In genomic region chr3:58562498-58562897, GRCh38 we compare ENCODE assay signal across 19 cellular contexts. TPM values are rescaled to one million over a fixed set of nuclear protein-coding genes. Genes with fewer than 3 reads are reported as not detected.
DNase-seq lines count a peak whose midpoint lies in the region; ATAC-seq and TF ChIP-seq lines count a peak whose summit lies in the region.
"Had no signal": no experiment of that assay in that cellular context is flagged by ENCODE, and none has a peak within 500 bp of the region (broad histone marks: within the 10 kb centered on the region; RNA-seq: fewer than 3 reads in every experiment).

No MANE protein-coding gene starts in this region.

- H2BK15ac ChIP-seq in neuronal stem cell (ENCODE audit: low read length), result no peak overlapping the region

- no peak overlapping the region for H3K23ac ChIP-seq in neuronal stem cell (ENCODE audit: low read depth, low read length, poor library complexity)

- no peak for ATAC-seq in GM23338

- H3K4me1 Mint-ChIP-seq in Caco-2 (ENCODE audit: low read depth, unreplicated experiment), result peaks cover 41% of the 10 kb centered on the region
- H3K4me1 Mint-ChIP-seq in GM23338, result peaks cover 41% of the 10 kb centered on the region
- H3K4me1 Mint-ChIP-seq in endodermal cell, result peaks cover 32% of the 10 kb centered on the region
- no peaks in the 10 kb centered on the region for H3K4me1 Mint-ChIP-seq in CD8-positive, alpha-beta memory T cell
- H3K4me1 Mint-ChIP-seq: IgD-negative memory B cell had no signal

- no peaks in the 10 kb centered on the region for H3K27me3 Mint-ChIP-seq in Caco-2 (ENCODE audit: insufficient read depth, unreplicated experiment)
- H3K27me3 Mint-ChIP-seq in GM23338 (ENCODE audit: insufficient read depth, low read depth, poor library complexity), result peaks cover 15% of the 10 kb centered on the region
- H3K27me3 Mint-ChIP-seq in endodermal cell (ENCODE audit: insufficient read depth), result peaks cover 3% of the 10 kb centered on the region
- H3K27me3 Mint-ChIP-seq in CD8-positive, alpha-beta memory T cell, result peaks cover 8 to 10% of the 10 kb centered on the region in 2 donors

- H2BK12ac ChIP-seq in neuronal stem cell (ENCODE audit: low read length), result no peak overlapping the region

- no peaks in the 10 kb centered on the region for H4K20me1 ChIP-seq in GM23338 (replicated peaks; ENCODE audit: insufficient read depth)

- H3K27me3 ChIP-seq in Caco-2 (replicated peaks; ENCODE audit: control insufficient read depth, insufficient read depth, low read length), result no peaks in the 10 kb centered on the region
- no peaks in the 10 kb centered on the region for H3K27me3 ChIP-seq in GM23338 (ENCODE audit: insufficient read depth)
- no peaks in the 10 kb centered on the region for H3K27me3 ChIP-seq in endodermal cell (ENCODE audit: control insufficient read depth, insufficient read depth, low read length, poor library complexity, severe bottlenecking)
- no peaks in the 10 kb centered on the region for H3K27me3 ChIP-seq in neuronal stem cell (ENCODE audit: control insufficient read depth in 3 of 3, insufficient read depth in 3 of 3, low read depth in 1 of 3, low read length in 3 of 3)
- H3K27me3 ChIP-seq in prostate gland (replicated peaks; ENCODE audit: insufficient read depth), result no peaks in the 10 kb centered on the region
- no peaks in the 10 kb centered on the region for H3K27me3 ChIP-seq in CD8-positive, alpha-beta memory T cell (ENCODE audit: insufficient read depth, low read length, poor library complexity, severe bottlenecking)
- H3K27me3 ChIP-seq: SJCRH30 had no signal

- H3K14ac ChIP-seq in neuronal stem cell (ENCODE audit: low read length), result no peak overlapping the region

- 0 out of 2 replicates have a peak, but pooled peaks cover 5% of the 10 kb centered on the region for H3F3A ChIP-seq in GM23338 (replicated peaks; ENCODE audit: low read depth)

- no peaks in the 10 kb centered on the region for H3K9me3 Mint-ChIP-seq in Caco-2 (ENCODE audit: unreplicated experiment)
- peaks cover 5% of the 10 kb centered on the region for H3K9me3 Mint-ChIP-seq in GM23338
- H3K9me3 Mint-ChIP-seq in endodermal cell, result no peaks in the 10 kb centered on the region
- H3K9me3 Mint-ChIP-seq in CD8-positive, alpha-beta memory T cell, result peaks cover 0 to 3% (median 0%) of the 10 kb centered on the region in 5 donors
- H3K9me3 Mint-ChIP-seq: IgD-negative memory B cell had no signal

- peak overlapping the region; percentile 91 for H3K27ac Mint-ChIP-seq in Caco-2 (ENCODE audit: unreplicated experiment)
- no peak overlapping the region for H3K27ac Mint-ChIP-seq in GM23338
- H3K27ac Mint-ChIP-seq in endodermal cell, result peak overlapping the region; percentile 96
- no peak overlapping the region for H3K27ac Mint-ChIP-seq in CD8-positive, alpha-beta memory T cell
- H3K27ac Mint-ChIP-seq: IgD-negative memory B cell had no signal

- H3K9ac ChIP-seq in endodermal cell (ENCODE audit: extremely low read depth, low read length, poor library complexity, severe bottlenecking) (no peak overlapping the region), neuronal stem cell (ENCODE audit: low read depth, low read length, poor library complexity) (peak overlapping the region; percentile 21)

- in situ Hi-C loops in G401 (cut with HindIII; ENCODE audit: low sequenced_read_pairs), result no loop called here

- peak overlapping the region; percentile 69 for H3K18ac ChIP-seq in neuronal stem cell (ENCODE audit: low read length)

- H3K4me3 ChIP-seq in Caco-2 (ENCODE audit: low read depth, low read length), result no peak overlapping the region
- H3K4me3 ChIP-seq in GM23338, result no peak overlapping the region
- H3K4me3 ChIP-seq in endodermal cell (ENCODE audit: low read length), result no peak overlapping the region
- no peak overlapping the region for H3K4me3 ChIP-seq in neuronal stem cell (ENCODE audit: low read length in 2 of 2)
- no peak overlapping the region for H3K4me3 ChIP-seq in prostate gland
- no peak overlapping the region for H3K4me3 ChIP-seq in CD8-positive, alpha-beta memory T cell (ENCODE audit: low read length)
- H3K4me3 ChIP-seq: SJCRH30 had no signal

- no peaks in the 10 kb centered on the region for H3K36me3 ChIP-seq in Caco-2 (ENCODE audit: control insufficient read depth, insufficient read depth, low read length)
- no peaks in the 10 kb centered on the region for H3K36me3 ChIP-seq in GM23338 (ENCODE audit: insufficient read depth)
- H3K36me3 ChIP-seq in endodermal cell (ENCODE audit: control insufficient read depth, insufficient read depth, low read length), result no peaks in the 10 kb centered on the region
- H3K36me3 ChIP-seq in neuronal stem cell (replicated peaks in 1 of 2; ENCODE audit: control insufficient read depth in 2 of 2, insufficient read depth in 2 of 2, low read length in 2 of 2), result no peaks in the 10 kb centered on the region
- H3K36me3 ChIP-seq in prostate gland, result peaks cover 0 to 14% of the 10 kb centered on the region in 2 donors
- no peaks in the 10 kb centered on the region for H3K36me3 ChIP-seq in CD8-positive, alpha-beta memory T cell (ENCODE audit: insufficient read depth, low read length)
- H3K36me3 ChIP-seq: SJCRH30 had no signal

- H3K27ac ChIP-seq in GM23338 (ENCODE audit: low read depth) (peak overlapping the region; percentile 56; the same call in 1 of the 2 replicates), endodermal cell (ENCODE audit: low read depth, low read length) (no peak overlapping the region), neuronal stem cell (replicated peaks; ENCODE audit: low read length) (no peak overlapping the region), prostate gland (no peak overlapping the region)
- H3K27ac ChIP-seq in CD8-positive, alpha-beta memory T cell (ENCODE audit: low read depth, low read length), result no peak overlapping the region
- H3K27ac ChIP-seq: HL-60, SJCRH30 had no signal

- H3K4me2 ChIP-seq in GM23338 (no peak overlapping the region), neuronal stem cell (ENCODE audit: insufficient read depth, low read length, poor library complexity, severe bottlenecking) (no peak overlapping the region)

- H3K36me3 Mint-ChIP-seq in Caco-2 (ENCODE audit: insufficient read depth, unreplicated experiment) (peaks cover 5% of the 10 kb centered on the region), GM23338 (ENCODE audit: low read depth) (peaks cover 3% of the 10 kb centered on the region; the same call in 2 of the 3 replicates), endodermal cell (ENCODE audit: low read depth) (no peaks in the 10 kb centered on the region)
- H3K36me3 Mint-ChIP-seq in CD8-positive, alpha-beta memory T cell, result peaks cover 0 to 3% (median 0%) of the 10 kb centered on the region in 3 donors
- H3K36me3 Mint-ChIP-seq: IgD-negative memory B cell had no signal

- intact Hi-C loops in Caco-2 (cut with micrococcal nuclease; ENCODE audit: unreplicated experiment) (loop anchor here (5.0 kb wide), 1 partner anchor 490 kb away; the partner anchor contains the start of gene CFAP20DC), prostate gland (cut with DNase I) (no loop called here)

- H3K4me1 ChIP-seq in Caco-2 (peaks cover 47% of the 10 kb centered on the region), GM23338 (ENCODE audit: insufficient read depth) (peaks cover 31% of the 10 kb centered on the region), endodermal cell (ENCODE audit: control insufficient read depth, insufficient read depth, low read length) (peaks cover 5% of the 10 kb centered on the region), neuronal stem cell (ENCODE audit: control insufficient read depth in 2 of 2, insufficient read depth in 1 of 2, low read depth in 1 of 2, low read length in 2 of 2) (peaks cover 11 to 18% of the 10 kb centered on the region in 2 donors), prostate gland (replicated peaks) (no peaks in the 10 kb centered on the region)
- no peaks in the 10 kb centered on the region for H3K4me1 ChIP-seq in CD8-positive, alpha-beta memory T cell (ENCODE audit: insufficient read depth, low read length)

- H4K8ac ChIP-seq in neuronal stem cell (ENCODE audit: low read depth, low read length), result no peak overlapping the region

- H4K91ac ChIP-seq in neuronal stem cell (ENCODE audit: low read depth, low read length, poor library complexity), result peak overlapping the region; percentile 56

- H2AFZ ChIP-seq in GM23338, result no peak overlapping the region; the same call in 1 of the 2 replicates
- H2AFZ ChIP-seq in neuronal stem cell (ENCODE audit: low read length), result no peak overlapping the region

- H2BK120ac ChIP-seq in neuronal stem cell (ENCODE audit: low read depth, low read length), result no peak overlapping the region

- TF ChIP-seq POLR2A in prostate gland (IDR thresholded peaks at IDR 0.05), result no peak

- peak overlapping the region; percentile 49 for H2AK5ac ChIP-seq in neuronal stem cell (ENCODE audit: low read depth, low read length)

- CTCF ChIA-PET in Caco-2 (lab: Charles Lee), result no interaction called here
- CTCF ChIA-PET in CD8-positive, alpha-beta memory T cell (lab: Charles Lee), result no interaction called here

- peak overlapping the region; percentile 72 for H2BK5ac ChIP-seq in neuronal stem cell (ENCODE audit: low read length)

- H3K79me1 ChIP-seq in neuronal stem cell (ENCODE audit: low read depth, low read length), result no peaks in the 10 kb centered on the region

- no TSS peak for BruUV-seq in Caco-2 (replicated peaks; lab: Mats Ljungman, UMichigan)

- POLR2A ChIA-PET in Caco-2 (lab: Charles Lee), result no interaction called here
- POLR2A ChIA-PET in CD8-positive, alpha-beta memory T cell (lab: Charles Lee), result no interaction called here

- DNase-seq in Caco-2 (no peak), GM23338 (ENCODE audit: low spot score) (no peak), endodermal cell (peak; percentile 68), neuronal stem cell (ENCODE audit: low spot score) (no peak), prostate gland (ENCODE audit: low spot score) (no peak), G401 (ENCODE audit: low spot score) (no peak)
- DNase-seq in CD8-positive, alpha-beta memory T cell, result no peak
- DNase-seq: C1 segment of cervical spinal cord, DMS79 treated with DMSO at 0.1 percent for 48 hours, H7, Karpas-422, NCI-H1417 treated with DMSO at 0.1 percent for 48 hours, NCI-H187 treated with DMSO at 0.1 percent for 48 hours, NCI-H2227 treated with DMSO at 0.1 percent for 48 hours, NCI-H524, SJCRH30 had no signal

- no peaks in the 10 kb centered on the region for H3K9me2 ChIP-seq in GM23338 (ENCODE audit: insufficient read depth)

- H3K79me2 ChIP-seq in GM23338 (replicated peaks; ENCODE audit: insufficient read depth), result no peaks in the 10 kb centered on the region

- H3K4me3 Mint-ChIP-seq in Caco-2 (ENCODE audit: unreplicated experiment) (no peak overlapping the region), GM23338 (no peak overlapping the region), endodermal cell (no peak overlapping the region)
- H3K4me3 Mint-ChIP-seq in CD8-positive, alpha-beta memory T cell, result no peak overlapping the region
- H3K4me3 Mint-ChIP-seq: IgD-negative memory B cell had no signal

- H3K9me3 ChIP-seq in Caco-2, result no peaks in the 10 kb centered on the region
- H3K9me3 ChIP-seq in endodermal cell (ENCODE audit: control insufficient read depth, low read length), result no peaks in the 10 kb centered on the region
- peaks cover 0 to 6% of the 10 kb centered on the region in 2 donors for H3K9me3 ChIP-seq in neuronal stem cell (replicated peaks in 1 of 2; ENCODE audit: control insufficient read depth in 2 of 2, insufficient read depth in 1 of 2, low read depth in 1 of 2, low read length in 2 of 2)
- no peaks in the 10 kb centered on the region for H3K9me3 ChIP-seq in prostate gland
- H3K9me3 ChIP-seq in CD8-positive, alpha-beta memory T cell (ENCODE audit: low read length), result no peaks in the 10 kb centered on the region
- H3K9me3 ChIP-seq: SJCRH30 had no signal

- no peak for TF ChIP-seq CTCF in Caco-2 (IDR thresholded peaks at IDR 0.05; ENCODE audit: insufficient read depth in 1 of 2, low read depth in 1 of 2, low read length in 1 of 2, severe bottlenecking in 1 of 2, unreplicated experiment in 1 of 2)
- TF ChIP-seq CTCF in GM23338 (conservative IDR thresholded peaks at IDR 0.05; ENCODE audit: low read depth in 2 of 2), result no peak
- TF ChIP-seq CTCF in endodermal cell (conservative IDR thresholded peaks at IDR 0.05), result no peak
- TF ChIP-seq CTCF in prostate gland (IDR thresholded peaks at IDR 0.05), result no peak

- no peak overlapping the region for H3K4ac ChIP-seq in neuronal stem cell (ENCODE audit: low read length)

- 87 to 93% methylated on average over 3 to 4 of the region's 4 CpGs for WGBS in endodermal cell (ENCODE audit: insufficient coverage in 1 of 2, insufficient read length in 1 of 2), 2 experiments
- no CpG with 5 or more reads among the region's 4 CpGs for WGBS in neuronal stem cell (ENCODE audit: extremely low coverage in 2 of 2, insufficient read length in 2 of 2, insufficient replicate concordance in 1 of 2), 2 donors
- WGBS in prostate gland, result 94% methylated on average over 4 of the region's 4 CpGs

RNA-seq across cellular contexts. Expression of gene FAM107A, which starts 14.7 kb away (rescaled TPM):
- total RNA-seq in Caco-2 (2022) (not detected in 2 replicates), endodermal cell (not detected), prostate gland (10 to 100 TPM; 54.5 to 80.2 TPM)
- 0.89 and 1.0 TPM in 2 replicates for total RNA-seq in GM23338 (2014; rRNA removed; shearing (Covaris generic))
- 0.61 and 1.1 TPM in 2 replicates for polyA plus RNA-seq in GM23338 (2016; fragmentation: Nextera tagmentation; extraction: Ambion mirVana)
- 2.4 TPM for polyA plus RNA-seq in endodermal cell (2013, experiment 1 of 2)
- polyA plus RNA-seq in endodermal cell (2013, experiment 2 of 2), result 2.2 TPM
- 2.1 TPM for polyA plus RNA-seq in neuronal stem cell (2013, experiment 1 of 2)
- polyA plus RNA-seq in neuronal stem cell (2013, experiment 2 of 2), result 2.0 TPM
- not detected in 2 replicates for total RNA-seq in G401 (2014; rRNA removed; shearing (Covaris generic))
- total RNA-seq in CD8-positive, alpha-beta memory T cell, result not detected
- not detected for polyA plus RNA-seq in CD8-positive, alpha-beta memory T cell
- total RNA-seq: MCF 10A had no signal
- polyA plus RNA-seq: IgD-negative memory B cell had no signal

RNA-seq across cellular contexts. Expression of gene ACOX2, which starts 25.5 kb away (rescaled TPM):
- total RNA-seq in Caco-2 (2022) (9.1 and 9.5 TPM in 2 replicates), endodermal cell (1 to 10 TPM; 6.6 to 9.8 TPM), prostate gland (10 to 100 TPM; 19.7 to 42.5 TPM)
- total RNA-seq in GM23338 (2014; rRNA removed; shearing (Covaris generic)), result 0.31 and 1.1 TPM in 2 replicates
- polyA plus RNA-seq in GM23338 (2016; fragmentation: Nextera tagmentation; extraction: Ambion mirVana), result 1.9 and 2.9 TPM in 2 replicates
- polyA plus RNA-seq in endodermal cell (2013, experiment 1 of 2), result 6.2 TPM
- polyA plus RNA-seq in endodermal cell (2013, experiment 2 of 2), result 6.3 TPM
- polyA plus RNA-seq in neuronal stem cell (2013, experiment 1 of 2), result 6.1 TPM
- polyA plus RNA-seq in neuronal stem cell (2013, experiment 2 of 2), result 5.8 TPM
- 16.1 and 25.4 TPM in 2 replicates for total RNA-seq in G401 (2014; rRNA removed; shearing (Covaris generic))
- total RNA-seq in CD8-positive, alpha-beta memory T cell, result not detected
- polyA plus RNA-seq in CD8-positive, alpha-beta memory T cell, result not detected
- polyA plus RNA-seq: IgD-negative memory B cell had no signal

Comparison
In these comparisons a context has a peak if more than half of its experiments do, and no peak if none do; other contexts are left out.
1. H3K27ac Mint-ChIP-seq: peak in Caco-2 (single experiment) and endodermal cell (single experiment); none in GM23338 (single experiment) and CD8-positive, alpha-beta memory T cell (0 of 8).
2. RNA of gene FAM107A, which starts 14.7 kb away (total RNA-seq): 54.5 to 80.2 TPM in prostate gland; 0.89 to 1.0 TPM in GM23338, not detected in endodermal cell, not detected in Caco-2, not detected in G401 and not detected in CD8-positive, alpha-beta memory T cell; every median in the first group is over 10 times any median in the second.